8 cellular contexts compared by ENCODE assay signal in the genomic region with DNA sequence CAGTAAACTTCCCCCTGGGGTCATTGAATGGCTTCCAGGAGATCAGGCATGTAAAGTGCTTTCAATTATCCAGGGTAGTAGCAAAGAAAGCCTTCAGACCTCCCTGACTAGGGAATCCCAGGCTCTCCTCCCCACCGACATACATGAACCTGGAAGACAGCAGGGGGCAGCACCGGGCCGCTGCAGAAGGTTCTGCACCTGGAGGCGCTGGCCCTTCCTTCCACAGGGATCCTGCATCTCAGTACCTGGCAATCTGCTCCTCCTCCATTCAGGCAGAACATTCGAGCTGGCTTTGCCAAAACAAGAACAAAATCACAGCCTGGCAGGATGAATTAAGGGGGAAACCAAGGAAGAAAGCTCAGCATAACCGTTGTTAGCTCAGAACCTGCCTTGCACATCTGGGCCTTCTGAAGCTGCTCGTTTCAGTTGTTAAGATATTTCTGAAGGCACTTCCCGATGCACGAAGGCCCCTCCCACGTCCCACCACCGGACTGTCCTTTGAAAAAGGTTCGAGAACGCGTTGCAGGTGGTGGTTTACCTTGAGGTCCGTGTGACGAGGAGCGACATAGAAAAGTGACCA.
A peak's percentile ranks its signal among the peaks of the same experiment; 100 is the strongest.
DNase-seq lines count a peak whose midpoint lies in the region; ATAC-seq, FAIRE-seq and TF ChIP-seq lines count a peak whose summit lies in the region.

No MANE protein-coding gene starts in this region.

- no peak overlapping the region for H3K4ac ChIP-seq in H1 (replicated peaks; ENCODE audit: insufficient read length, low read depth, low read length)

- 71% methylated on average over 17 of the region's 17 CpGs; no CpG with 5 or more reads in 1 of the 2 experiments for WGBS in H1 (ENCODE audit: extremely low coverage in 1 of 2, insufficient coverage in 1 of 2, insufficient read length in 1 of 2, insufficient replicate concordance in 2 of 2, low coverage in 1 of 2, low lambda C conversion rate in 2 of 2, missing lambda C conversion rate in 1 of 2), 2 experiments

- peak; percentile 78 to 91 (median 85) for TF ChIP-seq CTCF in H1 (IDR thresholded peaks at IDR 0.05; ENCODE audit: control extremely low read depth in 1 of 3, insufficient read depth in 1 of 3, low read depth in 1 of 3, low read length in 3 of 3)

- H3K14ac ChIP-seq in H1 (ENCODE audit: insufficient read length), result no peak overlapping the region

- H3K27ac Mint-ChIP-seq in stimulated activated naive CD8-positive, alpha-beta T cell treated with anti-CD3 and anti-CD28 coated beads, Interleukin-15, amount 100 ng/mL, for 72 hours, result no peak overlapping the region

- no peaks in the 10 kb centered on the region for H3K27me3 ChIP-seq in H1 (replicated peaks in 1 of 4; ENCODE audit: control insufficient read depth in 3 of 4, extremely low read depth in 1 of 4, insufficient read depth in 3 of 4, low read length in 3 of 4)

- no peaks in the 10 kb centered on the region for H4K20me1 ChIP-seq in H1 (replicated peaks in 1 of 2; ENCODE audit: control insufficient read depth in 1 of 2, insufficient read depth in 2 of 2, low read length in 2 of 2)

- FAIRE-seq in H1 (lab: Jason Lieb, UNC), result peak; percentile 62

- no peak overlapping the region for H3K23ac ChIP-seq in H1 (ENCODE audit: insufficient read length)

- H4K91ac ChIP-seq in H1 (replicated peaks; ENCODE audit: insufficient read length, low read length), result no peak overlapping the region

- CTCF ChIA-PET in H1 (lab: Charles Lee; ENCODE audit: partially characterized antibody), result interaction anchor here (0.6 to 3.2 kb wide), 52 partner anchors 9 to 1859 kb away, joined by 3 to 32 read pairs (median 4); partner anchors contain the start of gene ST8SIA2

- no peak overlapping the region for H3K56ac ChIP-seq in H1 (replicated peaks; ENCODE audit: insufficient read length, low read depth, low read length)

- H3K4me2 ChIP-seq in H1 (ENCODE audit: insufficient read depth in 1 of 2, low read depth in 2 of 2, low read length in 2 of 2), result no peak overlapping the region

- H4K5ac ChIP-seq in H1 (ENCODE audit: insufficient read length, low read depth, low read length), result no peak overlapping the region

- H2BK5ac ChIP-seq in H1 (ENCODE audit: low read depth, low read length), result peak overlapping the region; percentile 38; the same call in 1 of the 2 replicates

- no peak for TF ChIP-seq EP300 in H1 (IDR thresholded peaks at IDR 0.05; ENCODE audit: borderline replicate concordance in 1 of 2, low read depth in 2 of 2, low read length in 2 of 2)

- POLR2A ChIA-PET in H1 (lab: Charles Lee; ENCODE audit: partially characterized antibody), result no interaction called here

- no peaks in the 10 kb centered on the region for H3K79me2 ChIP-seq in H1 (ENCODE audit: control insufficient read depth in 1 of 2, insufficient read depth in 2 of 2, low read length in 2 of 2)

- no peak overlapping the region for H2BK12ac ChIP-seq in H1 (ENCODE audit: low read depth, low read length)

- no peaks in the 10 kb centered on the region for H3K9me3 Mint-ChIP-seq in stimulated activated naive CD8-positive, alpha-beta T cell treated with anti-CD3 and anti-CD28 coated beads, Interleukin-15, amount 100 ng/mL, for 72 hours

- H2BK15ac ChIP-seq in H1 (ENCODE audit: low read length), result no peak overlapping the region

- H3K79me1 ChIP-seq in H1 (ENCODE audit: low read depth, low read length), result no peaks in the 10 kb centered on the region

- H3K18ac ChIP-seq in H1 (ENCODE audit: extremely low read depth, low read length), result no peak overlapping the region

- H2AFZ ChIP-seq in H1 (ENCODE audit: low read length), result no peak overlapping the region

- no peak overlapping the region for H4K8ac ChIP-seq in H1 (ENCODE audit: extremely low read depth, insufficient read depth, low read length)

- ATAC-seq in stimulated activated naive CD8-positive, alpha-beta T cell treated with anti-CD3 and anti-CD28 coated beads, Interleukin-15, Interleukin-2, amounts not matched to agents 100 U/mL and 50 U/mL, for 24 hours, result no peak
- ATAC-seq in stimulated activated naive CD8-positive, alpha-beta T cell treated with anti-CD3 and anti-CD28 coated beads, Interleukin-15, amount 100 ng/mL, for 72 hours, result no peak
- ATAC-seq in HG03025 (IDR thresholded peaks at IDR 0.05; ENCODE audit: low FRiP score, unreplicated experiment) (no peak), GM21528 (IDR thresholded peaks at IDR 0.05; ENCODE audit: low FRiP score, unreplicated experiment) (no peak), GM21447 (IDR thresholded peaks at IDR 0.05; ENCODE audit: unreplicated experiment) (no peak)

- no peak overlapping the region for H3K4me3 ChIP-seq in H1 (ENCODE audit: extremely low read depth in 1 of 4, insufficient read depth in 2 of 4, low read depth in 3 of 4, low read length in 4 of 4)

- H2BK120ac ChIP-seq in H1 (replicated peaks; ENCODE audit: low read depth, low read length), result no peak overlapping the region

- peak; percentile 87 to 91 for TF ChIP-seq RAD21 in H1 (IDR thresholded peaks at IDR 0.05 in 1 of 2, conservative IDR thresholded peaks at IDR 0.05 in 1 of 2; ENCODE audit: low read depth in 2 of 2, low read length in 2 of 2)

- H3K27me3 Mint-ChIP-seq in stimulated activated naive CD8-positive, alpha-beta T cell treated with anti-CD3 and anti-CD28 coated beads, Interleukin-15, amount 100 ng/mL, for 72 hours, result no peaks in the 10 kb centered on the region

- peaks cover 0 to 3% (median 0%) of the 10 kb centered on the region in 4 experiments; a peak in 2 of 7 replicates for H3K4me1 ChIP-seq in H1 (replicated peaks in 1 of 4; ENCODE audit: control insufficient read depth in 3 of 4, insufficient read depth in 4 of 4, low read length in 3 of 4)

- no peaks in the 10 kb centered on the region for H3K36me3 ChIP-seq in H1 (ENCODE audit: control insufficient read depth in 2 of 4, insufficient read depth in 4 of 4, low read length in 3 of 4)

- DNase-seq in stimulated activated naive CD8-positive, alpha-beta T cell treated with anti-CD3 and anti-CD28 coated beads, Interleukin-15, Interleukin-2, amounts not matched to agents 100 U/mL and 50 U/mL, for 24 hours, result peak; percentile 48
- no peak for DNase-seq in stimulated activated naive CD8-positive, alpha-beta T cell treated with anti-CD3 and anti-CD28 coated beads, Interleukin-15, amount 100 ng/mL, for 72 hours
- DNase-seq in NCI-H526 treated with DMSO at 0.1 percent for 48 hours (lab: John Stamatoyannopoulos, UW) (peak; percentile 38), H1 (ENCODE audit: low read depth in 1 of 2, low spot score in 2 of 2) (peak in 1 of 2 experiments; percentile 94), occipital lobe (lab: John Stamatoyannopoulos, UW) (peak; percentile 5)

- no peaks in the 10 kb centered on the region for H3K23me2 ChIP-seq in H1 (ENCODE audit: low read depth, low read length)

- no peak for TF ChIP-seq POLR2A in H1 (IDR thresholded peaks at IDR 0.05; ENCODE audit: control extremely low read depth in 1 of 2, low read depth in 2 of 2, low read length in 2 of 2)

- no peaks in the 10 kb centered on the region for H3K9me3 ChIP-seq in H1 (ENCODE audit: insufficient read depth in 2 of 2, low read depth in 1 of 2, low read length in 1 of 2)

- H3K27ac ChIP-seq in H1 (ENCODE audit: low read depth, low read length), result no peak overlapping the region

- no peak overlapping the region for H3K9ac ChIP-seq in H1 (replicated peaks in 1 of 4; ENCODE audit: extremely low read depth in 1 of 4, low read depth in 3 of 4, low read length in 3 of 4)

- H2AK5ac ChIP-seq in H1 (ENCODE audit: low read depth, low read length), result no peak overlapping the region

- H3K4me1 Mint-ChIP-seq in stimulated activated naive CD8-positive, alpha-beta T cell treated with anti-CD3 and anti-CD28 coated beads, Interleukin-15, amount 100 ng/mL, for 72 hours, result peaks cover 22% of the 10 kb centered on the region

- H3K4me3 Mint-ChIP-seq in stimulated activated naive CD8-positive, alpha-beta T cell treated with anti-CD3 and anti-CD28 coated beads, Interleukin-15, amount 100 ng/mL, for 72 hours, result no peak overlapping the region

- H2BK20ac ChIP-seq in H1 (ENCODE audit: low read length), result no peak overlapping the region

TF ChIP-seq in H1, 55 proteins besides CTCF, POLR2A, EP300 and RAD21:
- TF ChIP-seq SIX5 (IDR thresholded peaks at IDR 0.05; ENCODE audit: low read depth, low read length) (no peak), YY1 (IDR thresholded peaks at IDR 0.05; ENCODE audit: low read depth, low read length) (peak; percentile 54; the same call in 1 of the 2 replicates), HDAC2 (IDR thresholded peaks at IDR 0.05; ENCODE audit: borderline replicate concordance in 1 of 2, low read depth in 2 of 2, low read length in 2 of 2) (0 out of 4 replicates have a peak, but pooled peaks of 1 of the 2 experiments have one; percentile 24), TCF12 (IDR thresholded peaks at IDR 0.05; ENCODE audit: low read depth, low read length) (peak; percentile 81), CTBP2 (IDR thresholded peaks at IDR 0.05; ENCODE audit: borderline replicate concordance, insufficient read depth, insufficient read length, low read length) (no peak), NANOG (IDR thresholded peaks at IDR 0.05; ENCODE audit: insufficient read depth, low read depth, low read length, poor library complexity, severe bottlenecking) (peak; percentile 7)
TF ChIP-seq in H1: peak in this region for 4.

Comparison
In these comparisons a context has a peak if more than half of its experiments do, and no peak if none do; other contexts are left out.
1. DNase-seq: peak in stimulated activated naive CD8-positive, alpha-beta T cell treated with anti-CD3 and anti-CD28 coated beads, Interleukin-15, Interleukin-2, amounts not matched to agents 100 U/mL and 50 U/mL, for 24 hours (single experiment), NCI-H526 treated with DMSO at 0.1 percent for 48 hours (single experiment) and occipital lobe (single experiment); none in stimulated activated naive CD8-positive, alpha-beta T cell treated with anti-CD3 and anti-CD28 coated beads, Interleukin-15, amount 100 ng/mL, for 72 hours (0 of 2).